Comparison of ENCODE assay signal across 8 cellular contexts in the genomic region with DNA sequence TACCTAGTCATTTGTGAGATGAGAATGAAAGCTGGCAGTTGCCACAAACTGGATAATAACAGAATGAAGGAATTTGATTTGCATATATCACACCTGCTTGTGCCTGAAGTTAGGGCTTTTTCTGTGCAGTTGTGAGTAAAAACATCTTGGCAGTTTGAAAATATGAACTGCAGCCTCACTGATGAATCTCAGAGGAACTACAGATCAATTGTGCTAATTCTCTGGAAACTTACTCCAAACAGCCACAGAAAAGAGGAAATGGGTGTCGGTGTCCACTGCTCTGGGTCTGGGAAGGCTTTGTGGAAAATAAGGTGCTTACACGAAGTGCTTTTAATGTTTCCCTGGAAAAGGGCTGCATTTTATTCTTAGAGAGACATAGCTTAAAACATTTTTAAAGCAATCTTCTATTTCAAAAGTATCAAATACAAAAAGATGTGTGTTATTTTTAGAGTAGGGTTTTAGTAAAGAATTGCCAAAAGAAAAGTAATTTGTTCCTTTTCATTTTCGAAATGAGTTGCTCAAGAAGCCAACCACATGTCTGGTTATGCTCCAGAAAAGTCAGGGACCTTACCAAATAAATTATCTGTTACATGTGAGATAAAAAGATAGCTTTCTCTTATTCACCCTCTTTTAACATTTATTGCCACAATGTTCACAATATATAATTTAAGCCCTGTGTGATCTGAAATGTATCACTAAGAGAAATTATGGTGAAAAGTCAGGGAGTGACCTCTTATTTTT.
DNase-seq lines count a peak whose midpoint lies in the region; ATAC-seq and TF ChIP-seq lines count a peak whose summit lies in the region.

No MANE protein-coding gene starts in this region.

- peaks cover 32% of the 10 kb centered on the region for H3K27me3 Mint-ChIP-seq in activated CD8-positive, alpha-beta T cell treated with anti-CD3 and anti-CD28 coated beads, Interleukin-2, amount 10 ng/mL, durations not matched to agents 7 days and 5 days (ENCODE audit: low read depth)

- no peaks in the 10 kb centered on the region for H3K36me3 ChIP-seq in ACC112 (ENCODE audit: insufficient read depth, low read length)

- H3K4me3 ChIP-seq in ACC112 (ENCODE audit: low read depth, low read length) (peak overlapping the region; percentile 35), coronary artery (peak overlapping the region; percentile 36)

- CTCF ChIA-PET in activated CD8-positive, alpha-beta T cell treated with anti-CD3 and anti-CD28 coated beads, Interleukin-2, amount 10 ng/mL, durations not matched to agents 7 days and 5 days (lab: Charles Lee) = no interaction called here

- H2AFZ ChIP-seq in ACC112 (ENCODE audit: low read length, unreplicated experiment) = peak overlapping the region; percentile 34

- no peak overlapping the region; the same call in 1 of the 2 replicates for H3K27ac ChIP-seq in ACC112 (ENCODE audit: low read depth, low read length)
- H3K27ac ChIP-seq in coronary artery = peak overlapping the region in 1 of 2 donors; percentile 11

- peaks cover 2% of the 10 kb centered on the region for H3K36me3 Mint-ChIP-seq in activated CD8-positive, alpha-beta T cell treated with anti-CD3 and anti-CD28 coated beads, Interleukin-2, amount 10 ng/mL, durations not matched to agents 7 days and 5 days (ENCODE audit: low read depth)

- H3K4me3 Mint-ChIP-seq in activated CD8-positive, alpha-beta T cell treated with anti-CD3 and anti-CD28 coated beads, Interleukin-2, amount 10 ng/mL, durations not matched to agents 7 days and 5 days = no peak overlapping the region

- POLR2A ChIA-PET in activated CD8-positive, alpha-beta T cell treated with anti-CD3 and anti-CD28 coated beads, Interleukin-2, amount 10 ng/mL, durations not matched to agents 7 days and 5 days (lab: Charles Lee) = no interaction called here

- ATAC-seq in GM19438 (IDR thresholded peaks at IDR 0.05; ENCODE audit: low read depth, unreplicated experiment) (peak; percentile 55), HG03432 (IDR thresholded peaks at IDR 0.05; ENCODE audit: unreplicated experiment) (peak; percentile 69), left ventricle myocardium superior (no peak), HG03045 (IDR thresholded peaks at IDR 0.05; ENCODE audit: unreplicated experiment) (no peak)
- ATAC-seq in activated CD8-positive, alpha-beta T cell treated with anti-CD3 and anti-CD28 coated beads, Interleukin-2, amount 10 ng/mL, durations not matched to agents 7 days and 5 days = no peak

- H3K27ac Mint-ChIP-seq in activated CD8-positive, alpha-beta T cell treated with anti-CD3 and anti-CD28 coated beads, Interleukin-2, amount 10 ng/mL, durations not matched to agents 7 days and 5 days = no peak overlapping the region

- H3K27me3 ChIP-seq in ACC112 (ENCODE audit: insufficient read depth, low read length) = no peaks in the 10 kb centered on the region

- no peaks in the 10 kb centered on the region for H3K79me2 ChIP-seq in ACC112 (ENCODE audit: control insufficient read depth, insufficient read depth, low read length, unreplicated experiment)

- H3K4me1 ChIP-seq in ACC112 (ENCODE audit: control insufficient read depth, insufficient read depth, low read length, unreplicated experiment) = peaks cover 42% of the 10 kb centered on the region

- peaks cover 11% of the 10 kb centered on the region for H3K4me1 Mint-ChIP-seq in activated CD8-positive, alpha-beta T cell treated with anti-CD3 and anti-CD28 coated beads, Interleukin-2, amount 10 ng/mL, durations not matched to agents 7 days and 5 days (ENCODE audit: low read depth)

- H3K9me3 Mint-ChIP-seq in activated CD8-positive, alpha-beta T cell treated with anti-CD3 and anti-CD28 coated beads, Interleukin-2, amount 10 ng/mL, durations not matched to agents 7 days and 5 days (ENCODE audit: insufficient read depth) = peaks cover 4% of the 10 kb centered on the region

- DNase-seq in coronary artery (ENCODE audit: low spot score) = no peak
- DNase-seq in activated CD8-positive, alpha-beta T cell treated with anti-CD3 and anti-CD28 coated beads, Interleukin-2, amount 10 ng/mL, durations not matched to agents 7 days and 5 days = no peak
- DNase-seq in left ventricle myocardium superior = no peak
- no peak for DNase-seq in T-helper 1 cell

- intact Hi-C loops in left ventricle myocardium superior (cut with micrococcal nuclease) = no loop called here

- no peak for TF ChIP-seq CTCF in coronary artery (IDR thresholded peaks at IDR 0.05)

Comparison
In these comparisons a context has a peak if more than half of its experiments do, and no peak if none do; other contexts are left out.
1. ATAC-seq: peak in GM19438 (single experiment) and HG03432 (single experiment); none in activated CD8-positive, alpha-beta T cell treated with anti-CD3 and anti-CD28 coated beads, Interleukin-2, amount 10 ng/mL, durations not matched to agents 7 days and 5 days (single experiment), left ventricle myocardium superior (single experiment) and HG03045 (single experiment).